9 cellular contexts compared by ENCODE assay signal in genomic region chr1:161548749-161549406, GRCh38. TPM values are rescaled to one million over a fixed set of nuclear protein-coding genes. Genes with fewer than 3 reads are reported as not detected.
DNase-seq lines count a peak whose midpoint lies in the region; ATAC-seq and TF ChIP-seq lines count a peak whose summit lies in the region.
"Not testable (repeated sequence)": the region's sequence is repeated elsewhere in the genome, so short reads cannot be mapped to it uniquely, and the experiment has no call there.
"Had no signal": no experiment of that assay in that cellular context is flagged by ENCODE, and none has a peak within 500 bp of the region (broad histone marks: within the 10 kb centered on the region; RNA-seq: fewer than 3 reads in every experiment).

No MANE protein-coding gene starts in this region.

- intact Hi-C loops in adrenal gland (cut with DNase I); Right ventricle myocardium inferior (cut with DNase I); left ventricle myocardium inferior (cut with micrococcal nuclease); left lung (cut with DNase I); sciatic nerve (cut with DNase I); upper lobe of right lung (cut with DNase I): not testable (repeated sequence)

- H3K9me3 ChIP-seq in adrenal gland (replicated peaks in 1 of 3); left ventricle myocardium inferior (replicated peaks); left lung; lung (ENCODE audit: control insufficient read depth in 2 of 2, insufficient read depth in 1 of 2, low read length in 1 of 2); upper lobe of right lung: not testable (repeated sequence)

- ATAC-seq in Right ventricle myocardium inferior (peak; percentile 65), left lung (peak; percentile 59), lung (ENCODE audit: insufficient read depth, low FRiP score) (peak; percentile 35), sciatic nerve (peak; percentile 57), upper lobe of right lung (peak; percentile 79)

- not testable (repeated sequence) for H3K4me1 ChIP-seq in adrenal gland (replicated peaks in 1 of 2); left ventricle myocardium inferior; lung (ENCODE audit: control insufficient read depth in 2 of 2, insufficient read depth in 2 of 2, low read length in 2 of 2); upper lobe of right lung
- peaks cover 0 to 13% of the 10 kb centered on the region in 2 donors for H3K4me1 ChIP-seq in left lung

- H3K27me3 ChIP-seq in adrenal gland; left ventricle myocardium inferior (ENCODE audit: low read depth); left lung; lung (ENCODE audit: control insufficient read depth, insufficient read depth); upper lobe of right lung: not testable (repeated sequence)

- peak overlapping the region in 3 of 5 donors; percentile 32 to 72 (median 44) for H3K27ac ChIP-seq in adrenal gland
- peak overlapping the region; percentile 30 for H3K27ac ChIP-seq in left ventricle myocardium inferior (replicated peaks)
- peak overlapping the region in 1 of 2 donors; percentile 64 for H3K27ac ChIP-seq in left lung
- peak overlapping the region in 1 of 2 donors; percentile 64 for H3K27ac ChIP-seq in lung (ENCODE audit: low read depth in 1 of 2, low read length in 1 of 2)
- not testable (repeated sequence) for H3K27ac ChIP-seq in upper lobe of right lung

- not testable (repeated sequence) for TF ChIP-seq CTCF in adrenal gland (IDR thresholded peaks at IDR 0.05); left ventricle myocardium inferior (IDR thresholded peaks at IDR 0.05; ENCODE audit: borderline replicate concordance); left lung (IDR thresholded peaks at IDR 0.05); lung (IDR thresholded peaks at IDR 0.05; ENCODE audit: control extremely low read depth, extremely low read depth); upper lobe of right lung (IDR thresholded peaks at IDR 0.05)

- not testable (repeated sequence) for TF ChIP-seq POLR2A in adrenal gland (IDR thresholded peaks at IDR 0.05)

- 46 to 69% (median 60%) methylated on average over 1 of the region's 2 CpGs for WGBS in adrenal gland, 4 donors
- WGBS in lung, 2 donors: 77 to 82% methylated on average over 1 of the region's 2 CpGs

- H3K4me3 ChIP-seq in adrenal gland, left ventricle myocardium inferior, lung, upper lobe of right lung: not testable (repeated sequence)
- peak overlapping the region in 1 of 2 donors; percentile 40 for H3K4me3 ChIP-seq in left lung

- DNase-seq in adrenal gland; Right ventricle myocardium inferior (ENCODE audit: missing footprints); left ventricle myocardium inferior; left lung; lung (ENCODE audit: low spot score); sciatic nerve (ENCODE audit: low spot score); upper lobe of right lung: not testable (repeated sequence)

- H3K36me3 ChIP-seq in adrenal gland (replicated peaks in 1 of 2); left ventricle myocardium inferior; left lung; lung (ENCODE audit: control insufficient read depth in 2 of 2, insufficient read depth in 2 of 2, low read length in 2 of 2); upper lobe of right lung: not testable (repeated sequence)

RNA-seq across cellular contexts. Expression of gene FCGR3A, which starts 0.7 kb away (rescaled TPM):
- total RNA-seq in adrenal gland (100 to 1,000 TPM in 6 of 8 donors, 10 to 100 TPM in 2; 19.0 to 184 (median 125) TPM), Right ventricle myocardium inferior (31.4 TPM), left ventricle myocardium inferior (15.0 TPM), left lung (100 to 1,000 TPM in 1 of 2 donors, 10 to 100 TPM in 1; 56.3 to 237 TPM), lung (100 to 1,000 TPM in 1 of 2 donors, 10 to 100 TPM in 1; 33.3 to 110 TPM), sciatic nerve (48.8 TPM), upper lobe of right lung (112 TPM)
- polyA plus RNA-seq in adrenal gland (100 to 1,000 TPM in 1 of 3 donors, 10 to 100 TPM in 2; 18.1 to 103 (median 30.1) TPM), lung (100 to 1,000 TPM in 1 of 2 donors, 10 to 100 TPM in 1; 27.1 to 211 TPM)
- total RNA-seq: CD4-positive, CD25-positive, alpha-beta regulatory T cell; H9 had no signal

RNA-seq across cellular contexts. Expression of gene HSPA6, which starts 24.5 kb away (rescaled TPM):
- total RNA-seq in adrenal gland (1 to 10 TPM; 2.2 to 8.0 (median 3.7) TPM), Right ventricle myocardium inferior (1.1 TPM), left ventricle myocardium inferior (0.58 TPM), left lung (10 to 100 TPM in 1 of 2 donors, 1 to 10 TPM in 1; 7.1 to 18.7 TPM), lung (10 to 100 TPM; 11.7 to 42.5 TPM), sciatic nerve (13.4 TPM), upper lobe of right lung (10.9 TPM)
- polyA plus RNA-seq in adrenal gland (10 to 100 TPM in 1 of 3 donors, 1 to 10 TPM in 1, under 1 TPM in 1; 0.92 to 12.8 (median 4.7) TPM), lung (10 to 100 TPM; 21.1 to 29.3 TPM)
- total RNA-seq: CD4-positive, CD25-positive, alpha-beta regulatory T cell; H9 had no signal
- polyA plus RNA-seq: CD4-positive, CD25-positive, alpha-beta regulatory T cell had no signal

RNA-seq across cellular contexts. Expression of gene FCGR2A, which starts 43.6 kb away (rescaled TPM):
- total RNA-seq in adrenal gland (100 to 1,000 TPM in 5 of 8 donors, 10 to 100 TPM in 3; 31.2 to 120 (median 109) TPM), Right ventricle myocardium inferior (22.1 TPM), left ventricle myocardium inferior (13.0 TPM), left lung (100 to 1,000 TPM in 1 of 2 donors, 10 to 100 TPM in 1; 80.0 to 135 TPM), lung (10 to 100 TPM; 83.7 to 94.9 TPM), sciatic nerve (100 TPM), upper lobe of right lung (140 TPM)
- polyA plus RNA-seq in adrenal gland (10 to 100 TPM; 21.2 to 72.5 (median 23.7) TPM), lung (100 to 1,000 TPM in 1 of 2 donors, 10 to 100 TPM in 1; 37.6 to 204 TPM)
- total RNA-seq: CD4-positive, CD25-positive, alpha-beta regulatory T cell had no signal
